8 cellular contexts compared by ENCODE assay signal in the genomic region with DNA sequence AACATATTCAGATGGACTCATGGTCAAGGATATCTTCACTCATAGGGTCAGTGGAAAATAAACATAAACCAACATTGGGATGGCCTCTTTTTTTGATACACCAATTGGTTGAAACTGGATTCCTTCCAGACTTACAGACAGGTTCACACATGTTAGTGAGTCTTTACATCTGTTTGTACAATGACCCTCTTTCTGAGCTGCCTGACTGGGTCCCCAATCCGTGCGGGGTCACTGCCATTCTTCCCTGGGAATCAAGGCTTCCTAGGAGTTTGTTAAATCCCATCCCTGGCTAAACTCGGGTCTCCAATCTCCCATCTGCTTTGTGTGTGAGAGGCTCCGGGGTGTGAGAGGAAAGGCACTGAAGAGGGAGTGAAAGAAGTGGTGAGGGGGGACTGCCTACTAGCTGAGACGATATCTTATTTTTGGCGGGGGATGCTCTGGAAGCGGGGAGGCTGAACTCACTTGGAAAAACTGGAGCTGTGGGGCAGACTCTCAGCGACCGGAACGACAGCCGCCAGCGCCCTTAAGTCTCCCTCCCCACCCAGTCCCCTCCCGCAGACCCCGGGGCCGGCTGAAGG. TPM values are rescaled to one million over a fixed set of nuclear protein-coding genes. Genes with fewer than 3 reads are reported as not detected.
DNase-seq lines count a peak whose midpoint lies in the region; ATAC-seq lines count a peak whose summit lies in the region.

No MANE protein-coding gene starts in this region.

- H3K36me3 ChIP-seq in SJCRH30, result peaks cover 8% of the 10 kb centered on the region
- H3K36me3 ChIP-seq in esophagus (ENCODE audit: control insufficient read depth in 2 of 2, insufficient read depth in 2 of 2, low read length in 1 of 2), result no peaks in the 10 kb centered on the region
- H3K36me3 ChIP-seq in neuronal stem cell (replicated peaks in 1 of 2; ENCODE audit: control insufficient read depth in 2 of 2, insufficient read depth in 2 of 2, low read length in 2 of 2), result peaks cover 5 to 19% of the 10 kb centered on the region in 2 donors

- H3K9me3 Mint-ChIP-seq in activated CD4-positive, alpha-beta T cell treated with anti-CD3 and anti-CD28 coated beads, Interleukin-2, amount 10 ng/mL, durations not matched to agents 7 days and 5 days, result peaks cover 2% of the 10 kb centered on the region

- no peak overlapping the region for H4K8ac ChIP-seq in neuronal stem cell (ENCODE audit: low read depth, low read length)

- H3K27ac ChIP-seq in SJCRH30 (peak overlapping the region; percentile 86), esophagus (ENCODE audit: low read depth in 2 of 2, low read length in 1 of 2) (peak overlapping the region; percentile 36 to 38), neuronal stem cell (replicated peaks; ENCODE audit: low read length) (peak overlapping the region; percentile 60)

- peak overlapping the region; percentile 72 for H3K4me2 ChIP-seq in neuronal stem cell (ENCODE audit: insufficient read depth, low read length, poor library complexity, severe bottlenecking)

- peak; percentile 38 for ATAC-seq in HG02981 (IDR thresholded peaks at IDR 0.05; ENCODE audit: unreplicated experiment)

- peak overlapping the region; percentile 100 for H3K27ac Mint-ChIP-seq in activated CD4-positive, alpha-beta T cell treated with anti-CD3 and anti-CD28 coated beads, Interleukin-2, amount 10 ng/mL, durations not matched to agents 7 days and 5 days

- no peaks in the 10 kb centered on the region for H3K79me1 ChIP-seq in neuronal stem cell (ENCODE audit: low read depth, low read length)

- H3K23ac ChIP-seq in neuronal stem cell (ENCODE audit: low read depth, low read length, poor library complexity), result peak overlapping the region; percentile 59

- H3K4me1 ChIP-seq in SJCRH30 (0 out of 2 replicates have a peak, but pooled peaks cover 4% of the 10 kb centered on the region), esophagus (ENCODE audit: control insufficient read depth in 2 of 2, insufficient read depth in 2 of 2, low read length in 1 of 2) (no peaks in the 10 kb centered on the region), neuronal stem cell (ENCODE audit: control insufficient read depth in 2 of 2, insufficient read depth in 1 of 2, low read depth in 1 of 2, low read length in 2 of 2) (peaks cover 2 to 5% of the 10 kb centered on the region in 2 donors)

- H3K9ac ChIP-seq in neuronal stem cell (ENCODE audit: low read depth, low read length, poor library complexity), result peak overlapping the region; percentile 84

- H2AFZ ChIP-seq in neuronal stem cell (ENCODE audit: low read length), result peak overlapping the region; percentile 95

- H3K4me1 Mint-ChIP-seq in activated CD4-positive, alpha-beta T cell treated with anti-CD3 and anti-CD28 coated beads, Interleukin-2, amount 10 ng/mL, durations not matched to agents 7 days and 5 days, result peaks cover 28% of the 10 kb centered on the region

- H3K4me3 ChIP-seq in SJCRH30 (peak overlapping the region; percentile 74), esophagus (ENCODE audit: low read depth in 1 of 2, low read length in 2 of 2) (peak overlapping the region; percentile 78 to 84), neuronal stem cell (ENCODE audit: low read length in 2 of 2) (peak overlapping the region; percentile 88 to 94)

- peaks cover 14% of the 10 kb centered on the region for H3K36me3 Mint-ChIP-seq in activated CD4-positive, alpha-beta T cell treated with anti-CD3 and anti-CD28 coated beads, Interleukin-2, amount 10 ng/mL, durations not matched to agents 7 days and 5 days (ENCODE audit: low read depth)

- 2 to 5% methylated on average over 15 of the region's 15 CpGs for WGBS in esophagus, 2 donors
- no CpG with 5 or more reads among the region's 15 CpGs for WGBS in neuronal stem cell (ENCODE audit: extremely low coverage in 2 of 2, insufficient read length in 2 of 2, insufficient replicate concordance in 1 of 2), 2 donors

- peaks cover 3% of the 10 kb centered on the region for H3K27me3 Mint-ChIP-seq in activated CD4-positive, alpha-beta T cell treated with anti-CD3 and anti-CD28 coated beads, Interleukin-2, amount 10 ng/mL, durations not matched to agents 7 days and 5 days

- H3K14ac ChIP-seq in neuronal stem cell (ENCODE audit: low read length), result no peak overlapping the region

- no peak overlapping the region for H2AK5ac ChIP-seq in neuronal stem cell (ENCODE audit: low read depth, low read length)

- H3K27me3 ChIP-seq in SJCRH30, result no peaks in the 10 kb centered on the region
- no peaks in the 10 kb centered on the region for H3K27me3 ChIP-seq in esophagus (ENCODE audit: control insufficient read depth in 1 of 2, insufficient read depth in 2 of 2, low read length in 2 of 2)
- H3K27me3 ChIP-seq in neuronal stem cell (ENCODE audit: control insufficient read depth in 3 of 3, insufficient read depth in 3 of 3, low read depth in 1 of 3, low read length in 3 of 3), result no peaks in the 10 kb centered on the region

- peak overlapping the region; percentile 87 for H2BK15ac ChIP-seq in neuronal stem cell (ENCODE audit: low read length)

- no peak overlapping the region for H2BK12ac ChIP-seq in neuronal stem cell (ENCODE audit: low read length)

- no peak overlapping the region for H3K4ac ChIP-seq in neuronal stem cell (ENCODE audit: low read length)

- DNase-seq in activated CD4-positive, alpha-beta T cell treated with anti-CD3 and anti-CD28 coated beads, Interleukin-2, amount 10 ng/mL, durations not matched to agents 7 days and 5 days, result no peak
- no peak for DNase-seq in activated CD4-positive, alpha-beta T cell treated with anti-CD3 and anti-CD28 coated beads, Interleukin-2, amount 50 U/mL, for 1 hour
- DNase-seq in SJCRH30 (no peak), neuronal stem cell (ENCODE audit: low spot score) (no peak), occipital lobe (lab: John Stamatoyannopoulos, UW) (no peak)
- no peak for DNase-seq in central memory CD4-positive, alpha-beta T cell

- CTCF ChIA-PET in activated CD4-positive, alpha-beta T cell treated with anti-CD3 and anti-CD28 coated beads, Interleukin-2, amount 10 ng/mL, durations not matched to agents 7 days and 5 days (lab: Charles Lee), result interaction anchor here (0.6 to 2.3 kb wide), 12 partner anchors 10 to 155 kb away, joined by 3 to 10 read pairs (median 4); partner anchors contain the start of gene POLI

- no peak overlapping the region for H4K91ac ChIP-seq in neuronal stem cell (ENCODE audit: low read depth, low read length, poor library complexity)

- POLR2A ChIA-PET in activated CD4-positive, alpha-beta T cell treated with anti-CD3 and anti-CD28 coated beads, Interleukin-2, amount 10 ng/mL, durations not matched to agents 7 days and 5 days (lab: Charles Lee), result interaction anchor here (0.6 to 1.4 kb wide), 3 partner anchors 72 to 134 kb away, joined by 4 to 7 read pairs (median 6); partner anchors contain the start of gene POLI

- peak overlapping the region; percentile 98 for H3K18ac ChIP-seq in neuronal stem cell (ENCODE audit: low read length)

- H3K4me3 Mint-ChIP-seq in activated CD4-positive, alpha-beta T cell treated with anti-CD3 and anti-CD28 coated beads, Interleukin-2, amount 10 ng/mL, durations not matched to agents 7 days and 5 days, result peak overlapping the region; percentile 93

- peak overlapping the region; percentile 83 for H2BK5ac ChIP-seq in neuronal stem cell (ENCODE audit: low read length)

- H3K9me3 ChIP-seq in SJCRH30 (replicated peaks) (no peaks in the 10 kb centered on the region), esophagus (ENCODE audit: control insufficient read depth in 2 of 2, insufficient read depth in 1 of 2, low read depth in 1 of 2, low read length in 1 of 2) (no peaks in the 10 kb centered on the region), neuronal stem cell (replicated peaks in 1 of 2; ENCODE audit: control insufficient read depth in 2 of 2, insufficient read depth in 1 of 2, low read depth in 1 of 2, low read length in 2 of 2) (peaks cover 0 to 2% of the 10 kb centered on the region in 2 donors)

- peak overlapping the region; percentile 62 for H2BK120ac ChIP-seq in neuronal stem cell (ENCODE audit: low read depth, low read length)

RNA-seq across cellular contexts. Expression of gene STARD6, which starts 0.5 kb away (rescaled TPM):
- total RNA-seq in activated CD4-positive, alpha-beta T cell treated with anti-CD3 and anti-CD28 coated beads, Interleukin-2, amount 10 ng/mL, durations not matched to agents 7 days and 5 days, result not detected
- not detected in 2 replicates for total RNA-seq in SJCRH30 (2014; rRNA removed; shearing (Covaris generic))
- not detected for polyA plus RNA-seq in esophagus
- polyA plus RNA-seq in neuronal stem cell (2013, experiment 1 of 2), result 0.20 TPM
- 0.06 TPM for polyA plus RNA-seq in neuronal stem cell (2013, experiment 2 of 2)
- not detected for total RNA-seq in occipital lobe

RNA-seq across cellular contexts. Expression of gene C18orf54, which starts 0.5 kb away (rescaled TPM):
- 1 to 10 TPM; 8.2 to 8.8 TPM for total RNA-seq in activated CD4-positive, alpha-beta T cell treated with anti-CD3 and anti-CD28 coated beads, Interleukin-2, amount 10 ng/mL, durations not matched to agents 7 days and 5 days
- total RNA-seq in SJCRH30 (2014; rRNA removed; shearing (Covaris generic)), result 9.1 and 9.8 TPM in 2 replicates
- polyA plus RNA-seq in esophagus, result under 1 TPM; 0.43 to 0.45 TPM
- polyA plus RNA-seq in neuronal stem cell (2013, experiment 1 of 2), result 19.9 TPM
- polyA plus RNA-seq in neuronal stem cell (2013, experiment 2 of 2), result 20.3 TPM
- 8.7 TPM for total RNA-seq in occipital lobe
